17 cellular contexts compared by ENCODE assay signal in the genomic region with DNA sequence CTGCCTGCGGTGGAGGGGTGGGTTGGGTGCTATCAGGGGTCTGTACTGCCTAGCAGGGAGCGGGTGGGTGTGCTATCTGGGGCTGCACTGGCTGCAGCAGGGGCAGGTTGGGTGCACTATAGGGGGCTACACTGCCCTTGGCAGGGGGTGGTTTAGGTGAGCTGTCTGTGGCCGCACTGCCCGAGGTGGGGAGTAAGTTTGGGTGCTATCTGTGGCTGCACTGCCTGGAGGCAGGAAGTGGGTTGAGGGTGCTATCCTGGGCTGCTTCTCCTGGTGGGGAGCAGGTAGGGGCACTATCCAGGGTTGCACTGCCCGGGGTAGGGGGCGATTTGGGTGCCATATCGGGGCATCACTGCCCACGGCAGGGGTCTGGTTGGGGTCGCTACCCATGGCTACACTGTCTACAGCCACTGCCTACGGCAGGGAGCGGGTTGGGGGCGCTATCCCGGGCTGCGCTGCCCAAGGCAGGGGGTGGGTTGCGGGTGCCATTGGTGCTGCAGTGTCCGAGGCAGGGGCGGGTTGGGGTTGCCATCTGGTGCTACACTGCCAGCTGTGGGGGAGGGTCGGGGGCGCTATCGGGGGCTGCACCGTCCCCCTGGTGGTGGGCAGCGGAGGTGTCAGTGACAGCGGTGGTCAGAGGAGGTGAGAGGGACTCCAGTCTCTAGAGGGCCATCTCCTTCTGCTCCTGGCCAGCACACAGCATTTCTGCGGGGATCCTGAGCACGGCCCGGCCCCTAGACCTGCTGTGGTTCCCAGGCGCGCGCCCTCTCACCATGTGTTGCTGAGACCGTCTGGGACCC. TPM values are rescaled to one million over a fixed set of nuclear protein-coding genes. Genes with fewer than 3 reads are reported as not detected.
DNase-seq lines count a peak whose midpoint lies in the region; ATAC-seq and TF ChIP-seq lines count a peak whose summit lies in the region.
"Had no signal": no experiment of that assay in that cellular context is flagged by ENCODE, and none has a peak within 500 bp of the region (broad histone marks: within the 10 kb centered on the region; RNA-seq: fewer than 3 reads in every experiment).

No MANE protein-coding gene starts in this region.

- DNase-seq in natural killer cell = no peak
- DNase-seq in natural killer cell treated with Interleukin-12 subunit alpha and Interleukin-12 subunit beta and Interleukin-15 and Interleukin-18, amount 100 ng/mL, for 72 hours (ENCODE audit: low spot score) = no peak
- DNase-seq in NCI-H69 (lab: John Stamatoyannopoulos, UW) = peak; percentile 21
- peak; percentile 56 for DNase-seq in glutamatergic neuron
- DNase-seq in NCI-H2171 treated with DMSO at 0.1 percent for 48 hours (lab: John Stamatoyannopoulos, UW) = no peak
- DNase-seq in activated CD8-positive, alpha-beta T cell treated with anti-CD3 and anti-CD28 coated beads, Interleukin-2, amount 10 ng/mL, durations not matched to agents 7 days and 5 days = no peak
- no peak for DNase-seq in stimulated activated naive CD4-positive, alpha-beta T cell treated with Interleukin-2 at 50 U/mL for 16 hours (lab: John Stamatoyannopoulos, UW)
- no peak for DNase-seq in NCI-H2107 (lab: John Stamatoyannopoulos, UW)
- DNase-seq: BE2C; HFFc6; naive B cell; stimulated activated CD4-positive, alpha-beta T cell treated with anti-CD3 and anti-CD28 coated beads, Interleukin-2, amount 100 ng/mL, for 48 hours had no signal

- H3K4me3 Mint-ChIP-seq in natural killer cell (peak overlapping the region; percentile 61), glutamatergic neuron (ENCODE audit: unreplicated experiment) (peak overlapping the region; percentile 89)
- H3K4me3 Mint-ChIP-seq in natural killer cell treated with Interleukin-12 subunit alpha and Interleukin-12 subunit beta and Interleukin-15 and Interleukin-18, amount 100 ng/mL, for 72 hours = no peak overlapping the region
- H3K4me3 Mint-ChIP-seq in activated CD8-positive, alpha-beta T cell treated with anti-CD3 and anti-CD28 coated beads, Interleukin-2, amount 10 ng/mL, durations not matched to agents 7 days and 5 days = no peak overlapping the region
- H3K4me3 Mint-ChIP-seq: HFFc6 had no signal

- H3K9me3 Mint-ChIP-seq in natural killer cell (no peaks in the 10 kb centered on the region), glutamatergic neuron (ENCODE audit: unreplicated experiment) (peaks cover 3% of the 10 kb centered on the region)
- H3K9me3 Mint-ChIP-seq in natural killer cell treated with Interleukin-12 subunit alpha and Interleukin-12 subunit beta and Interleukin-15 and Interleukin-18, amount 100 ng/mL, for 72 hours = no peaks in the 10 kb centered on the region
- no peaks in the 10 kb centered on the region for H3K9me3 Mint-ChIP-seq in activated CD8-positive, alpha-beta T cell treated with anti-CD3 and anti-CD28 coated beads, Interleukin-2, amount 10 ng/mL, durations not matched to agents 7 days and 5 days (ENCODE audit: insufficient read depth)
- H3K9me3 Mint-ChIP-seq: activated naive CD4-positive, alpha-beta T cell treated with anti-CD3 and anti-CD28 coated beads, Interleukin-2, amount 50 U/mL, for 72 hours; HFFc6 had no signal

- intact Hi-C loops in natural killer cell (cut with micrococcal nuclease) = loop anchor here (10.0 kb wide), 1 partner anchor 269 kb away; a partner anchor contains a TSS

- H3K4me1 Mint-ChIP-seq in natural killer cell (peaks cover 16 to 37% of the 10 kb centered on the region in 2 donors), glutamatergic neuron (ENCODE audit: low read depth, unreplicated experiment) (peaks cover 9% of the 10 kb centered on the region)
- peaks cover 4 to 27% of the 10 kb centered on the region in 2 donors for H3K4me1 Mint-ChIP-seq in natural killer cell treated with Interleukin-12 subunit alpha and Interleukin-12 subunit beta and Interleukin-15 and Interleukin-18, amount 100 ng/mL, for 72 hours (ENCODE audit: low read depth in 2 of 2)
- H3K4me1 Mint-ChIP-seq in activated CD8-positive, alpha-beta T cell treated with anti-CD3 and anti-CD28 coated beads, Interleukin-2, amount 10 ng/mL, durations not matched to agents 7 days and 5 days (ENCODE audit: low read depth) = peaks cover 29% of the 10 kb centered on the region

- H3K36me3 Mint-ChIP-seq in natural killer cell (no peaks in the 10 kb centered on the region), glutamatergic neuron (ENCODE audit: unreplicated experiment) (no peaks in the 10 kb centered on the region)
- no peaks in the 10 kb centered on the region for H3K36me3 Mint-ChIP-seq in natural killer cell treated with Interleukin-12 subunit alpha and Interleukin-12 subunit beta and Interleukin-15 and Interleukin-18, amount 100 ng/mL, for 72 hours
- H3K36me3 Mint-ChIP-seq in activated CD8-positive, alpha-beta T cell treated with anti-CD3 and anti-CD28 coated beads, Interleukin-2, amount 10 ng/mL, durations not matched to agents 7 days and 5 days (ENCODE audit: low read depth) = no peaks in the 10 kb centered on the region
- H3K36me3 Mint-ChIP-seq: activated naive CD4-positive, alpha-beta T cell treated with anti-CD3 and anti-CD28 coated beads, Interleukin-2, amount 50 U/mL, for 72 hours; naive B cell had no signal

- ATAC-seq in natural killer cell = no peak
- no peak for ATAC-seq in natural killer cell treated with Interleukin-12 subunit alpha and Interleukin-12 subunit beta and Interleukin-15 and Interleukin-18, amount 100 ng/mL, for 72 hours
- no peak for ATAC-seq in activated CD8-positive, alpha-beta T cell treated with anti-CD3 and anti-CD28 coated beads, Interleukin-2, amount 10 ng/mL, durations not matched to agents 7 days and 5 days

- H3K27me3 Mint-ChIP-seq in natural killer cell (ENCODE audit: low read depth in 2 of 2) (peaks cover 18 to 22% of the 10 kb centered on the region in 2 donors), glutamatergic neuron (ENCODE audit: unreplicated experiment) (peaks cover 15% of the 10 kb centered on the region)
- peaks cover 7 to 20% of the 10 kb centered on the region in 2 donors for H3K27me3 Mint-ChIP-seq in natural killer cell treated with Interleukin-12 subunit alpha and Interleukin-12 subunit beta and Interleukin-15 and Interleukin-18, amount 100 ng/mL, for 72 hours
- peaks cover 25% of the 10 kb centered on the region for H3K27me3 Mint-ChIP-seq in activated CD8-positive, alpha-beta T cell treated with anti-CD3 and anti-CD28 coated beads, Interleukin-2, amount 10 ng/mL, durations not matched to agents 7 days and 5 days (ENCODE audit: low read depth)

- CTCF ChIA-PET in activated CD8-positive, alpha-beta T cell treated with anti-CD3 and anti-CD28 coated beads, Interleukin-2, amount 10 ng/mL, durations not matched to agents 7 days and 5 days (lab: Charles Lee) = no interaction called here

- POLR2A ChIA-PET in activated CD8-positive, alpha-beta T cell treated with anti-CD3 and anti-CD28 coated beads, Interleukin-2, amount 10 ng/mL, durations not matched to agents 7 days and 5 days (lab: Charles Lee) = no interaction called here

- no peak overlapping the region for H3K27ac Mint-ChIP-seq in natural killer cell
- H3K27ac Mint-ChIP-seq in natural killer cell treated with Interleukin-12 subunit alpha and Interleukin-12 subunit beta and Interleukin-15 and Interleukin-18, amount 100 ng/mL, for 72 hours = no peak overlapping the region
- H3K27ac Mint-ChIP-seq in glutamatergic neuron (ENCODE audit: unreplicated experiment) = no peak overlapping the region
- H3K27ac Mint-ChIP-seq in activated CD8-positive, alpha-beta T cell treated with anti-CD3 and anti-CD28 coated beads, Interleukin-2, amount 10 ng/mL, durations not matched to agents 7 days and 5 days = no peak overlapping the region
- H3K27ac Mint-ChIP-seq: HFFc6 had no signal

- TF ChIP-seq CTCF in natural killer cell (IDR thresholded peaks at IDR 0.05) = no peak
- TF ChIP-seq CTCF in glutamatergic neuron (IDR thresholded peaks at IDR 0.05; ENCODE audit: partially characterized antibody, unreplicated experiment) = peak; percentile 73

RNA-seq across cellular contexts. Expression of a gene that starts 1.3 kb away (rescaled TPM):
- total RNA-seq in natural killer cell (under 1 TPM in 2 of 3 donors, not detected in 1; 0.14 to 0.34 TPM), glutamatergic neuron (ENCODE audit: unreplicated experiment) (1.4 TPM)
- not detected for total RNA-seq in natural killer cell treated with Interleukin-12 subunit alpha and Interleukin-12 subunit beta and Interleukin-15 and Interleukin-18, amount 100 ng/mL, for 72 hours
- total RNA-seq in activated CD8-positive, alpha-beta T cell treated with anti-CD3 and anti-CD28 coated beads, Interleukin-2, amount 10 ng/mL, durations not matched to agents 7 days and 5 days = not detected
- total RNA-seq: epithelial cell of proximal tubule, HFFc6, right cardiac atrium had no signal

RNA-seq across cellular contexts. Expression of a gene that starts 47.1 kb away (rescaled TPM):
- total RNA-seq in natural killer cell = not detected
- total RNA-seq in natural killer cell treated with Interleukin-12 subunit alpha and Interleukin-12 subunit beta and Interleukin-15 and Interleukin-18, amount 100 ng/mL, for 72 hours = not detected
- total RNA-seq in glutamatergic neuron (ENCODE audit: unreplicated experiment) = not detected
- total RNA-seq in activated CD8-positive, alpha-beta T cell treated with anti-CD3 and anti-CD28 coated beads, Interleukin-2, amount 10 ng/mL, durations not matched to agents 7 days and 5 days = not detected
- total RNA-seq: activated naive CD4-positive, alpha-beta T cell treated with anti-CD3 and anti-CD28 coated beads, Interleukin-2, amount 50 U/mL, for 72 hours; epithelial cell of proximal tubule; HFFc6; left colon; right cardiac atrium; upper lobe of left lung had no signal

RNA-seq across cellular contexts. Expression of a gene that starts 49.0 kb away (rescaled TPM):
- total RNA-seq in natural killer cell = not detected
- total RNA-seq in natural killer cell treated with Interleukin-12 subunit alpha and Interleukin-12 subunit beta and Interleukin-15 and Interleukin-18, amount 100 ng/mL, for 72 hours = not detected
- not detected for total RNA-seq in glutamatergic neuron (ENCODE audit: unreplicated experiment)
- not detected for total RNA-seq in activated CD8-positive, alpha-beta T cell treated with anti-CD3 and anti-CD28 coated beads, Interleukin-2, amount 10 ng/mL, durations not matched to agents 7 days and 5 days
- total RNA-seq: activated naive CD4-positive, alpha-beta T cell treated with anti-CD3 and anti-CD28 coated beads, Interleukin-2, amount 50 U/mL, for 72 hours; epithelial cell of proximal tubule; HFFc6 had no signal

Comparison
In these comparisons a context has a peak if more than half of its experiments do, and no peak if none do; other contexts are left out.
1. H3K4me3 Mint-ChIP-seq: peak in natural killer cell (single experiment) and glutamatergic neuron (single experiment); none in natural killer cell treated with Interleukin-12 subunit alpha and Interleukin-12 subunit beta and Interleukin-15 and Interleukin-18, amount 100 ng/mL, for 72 hours (single experiment) and activated CD8-positive, alpha-beta T cell treated with anti-CD3 and anti-CD28 coated beads, Interleukin-2, amount 10 ng/mL, durations not matched to agents 7 days and 5 days (single experiment).
2. DNase-seq: peak in NCI-H69 (single experiment) and glutamatergic neuron (single experiment); none in natural killer cell (single experiment), natural killer cell treated with Interleukin-12 subunit alpha and Interleukin-12 subunit beta and Interleukin-15 and Interleukin-18, amount 100 ng/mL, for 72 hours (single experiment), NCI-H2171 treated with DMSO at 0.1 percent for 48 hours (single experiment), activated CD8-positive, alpha-beta T cell treated with anti-CD3 and anti-CD28 coated beads, Interleukin-2, amount 10 ng/mL, durations not matched to agents 7 days and 5 days (single experiment), stimulated activated naive CD4-positive, alpha-beta T cell treated with Interleukin-2 at 50 U/mL for 16 hours (single experiment) and NCI-H2107 (single experiment).